ENCODE assay signal across 16 cellular contexts in the genomic region with DNA sequence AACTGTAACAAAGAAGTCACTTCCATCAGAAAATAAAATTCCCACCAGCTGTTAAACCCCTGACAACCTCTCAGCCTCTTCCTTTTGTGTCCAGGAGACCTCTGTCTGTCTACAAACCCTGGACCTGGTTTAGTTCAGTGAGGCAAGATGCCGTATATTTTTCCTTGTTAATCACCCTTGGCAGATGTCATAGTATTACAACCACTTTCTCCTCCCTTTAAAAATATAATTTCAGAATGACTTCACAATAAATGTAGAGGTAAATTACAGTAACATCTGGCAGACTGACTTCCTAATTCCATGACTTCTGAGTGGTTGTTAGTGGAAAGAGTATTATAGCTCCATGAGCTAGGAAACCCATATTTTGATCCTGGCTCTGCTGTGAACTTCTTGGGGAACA. TPM values are rescaled to one million over a fixed set of nuclear protein-coding genes. Genes with fewer than 3 reads are reported as not detected.
DNase-seq lines count a peak whose midpoint lies in the region; ATAC-seq and TF ChIP-seq lines count a peak whose summit lies in the region.
"Had no signal": no experiment of that assay in that cellular context is flagged by ENCODE, and none has a peak within 500 bp of the region (broad histone marks: within the 10 kb centered on the region; RNA-seq: fewer than 3 reads in every experiment).

No MANE protein-coding gene starts in this region.

- no peak overlapping the region for H3K4me3 ChIP-seq in Caco-2 (ENCODE audit: low read depth, low read length)
- no peak overlapping the region for H3K4me3 ChIP-seq in IMR-90 (ENCODE audit: insufficient read depth, low read depth, low read length)
- H3K4me3 ChIP-seq in fibroblast of the aortic adventitia (ENCODE audit: low read depth, low read length), result no peak overlapping the region
- H3K4me3 ChIP-seq in trophoblast cell (ENCODE audit: low read depth, low read length), result no peak overlapping the region
- no peak overlapping the region for H3K4me3 ChIP-seq in OCI-LY7 (ENCODE audit: low read depth, low read length, poor library complexity, severe bottlenecking)
- H3K4me3 ChIP-seq: HAP-1 had no signal

- POLR2A ChIA-PET in Caco-2 (lab: Charles Lee), result no interaction called here
- POLR2A ChIA-PET in IMR-90 (lab: Charles Lee; ENCODE audit: unreplicated experiment), result no interaction called here
- POLR2A ChIA-PET in OCI-LY7 (lab: Charles Lee), result interaction anchor here (0.6 to 1.7 kb wide), 4 partner anchors 8 to 27 kb away, joined by 3 to 4 read pairs (median 4); no protein-coding TSS in a partner anchor

- no peak overlapping the region for H2BK20ac ChIP-seq in IMR-90 (ENCODE audit: low read depth, low read length)

- H2AK9ac ChIP-seq in IMR-90 (replicated peaks; ENCODE audit: low read depth, low read length, poor library complexity), result no peak overlapping the region

- H4K91ac ChIP-seq in IMR-90 (ENCODE audit: insufficient read depth, low read depth, low read length) (no peak overlapping the region), trophoblast cell (ENCODE audit: low read depth, low read length) (no peak overlapping the region)

- no peak overlapping the region for H2BK120ac ChIP-seq in IMR-90 (ENCODE audit: low read depth, low read length)
- H2BK120ac ChIP-seq in trophoblast cell (ENCODE audit: insufficient read depth, low read length, poor library complexity), result no peak overlapping the region

- H2AFZ ChIP-seq in IMR-90 (replicated peaks; ENCODE audit: low read length, poor library complexity) (no peak overlapping the region), trophoblast cell (ENCODE audit: insufficient read depth, low read length, poor library complexity) (no peak overlapping the region), OCI-LY7 (ENCODE audit: low read length) (no peak overlapping the region)

- no peak for DNase-seq in Caco-2
- DNase-seq in IMR-90, result no peak
- DNase-seq in fibroblast of the aortic adventitia (ENCODE audit: low read depth), result peak; percentile 27
- no peak for DNase-seq in trophoblast cell
- DNase-seq in NCI-H82 treated with DMSO at 0.1 percent for 48 hours (lab: John Stamatoyannopoulos, UW; ENCODE audit: unreplicated experiment), result no peak
- no peak for DNase-seq in OCI-LY7 (ENCODE audit: low spot score)
- DNase-seq: COR-L47, KG1, NCI-H1436, NCI-H2029, NCI-H510A treated with DMSO at 0.1 percent for 48 hours, SHP77, SK-N-SH had no signal

- H3K18ac ChIP-seq in IMR-90 (ENCODE audit: low read depth, low read length), result 0 out of 2 replicates have a peak overlapping the region, but pooled peaks have one; percentile 39
- H3K18ac ChIP-seq in trophoblast cell (ENCODE audit: low read length), result peak overlapping the region; percentile 22

- peaks cover 6% of the 10 kb centered on the region for H3K79me2 ChIP-seq in trophoblast cell (ENCODE audit: control insufficient read depth, insufficient read depth, low read length, poor library complexity)
- no peaks in the 10 kb centered on the region for H3K79me2 ChIP-seq in OCI-LY7 (ENCODE audit: insufficient read depth, low read depth, low read length)

- H3K4me1 Mint-ChIP-seq in Caco-2 (ENCODE audit: low read depth, unreplicated experiment), result peaks cover 48% of the 10 kb centered on the region

- H2BK15ac ChIP-seq in IMR-90 (ENCODE audit: low read depth, low read length), result no peak overlapping the region

- H2BK5ac ChIP-seq in IMR-90 (ENCODE audit: low read depth, low read length, poor library complexity, severe bottlenecking) (no peak overlapping the region), trophoblast cell (ENCODE audit: low read depth, low read length, poor library complexity) (no peak overlapping the region)

- no peak overlapping the region for H3K27ac ChIP-seq in IMR-90 (ENCODE audit: insufficient read depth, low read length)
- no peak overlapping the region for H3K27ac ChIP-seq in trophoblast cell (ENCODE audit: low read depth, low read length)
- no peak overlapping the region for H3K27ac ChIP-seq in OCI-LY7 (ENCODE audit: low read depth, low read length, poor library complexity, severe bottlenecking)
- H3K27ac ChIP-seq: C4-2B had no signal

- H4K8ac ChIP-seq in IMR-90 (ENCODE audit: low read depth in 2 of 2, low read length in 2 of 2) (no peak overlapping the region), trophoblast cell (ENCODE audit: low read depth, low read length) (no peak overlapping the region)

- in situ Hi-C loops in IMR-90 (cut with MboI; ENCODE audit: low sequenced_read_pairs), result no loop called here

- H3K36me3 ChIP-seq in Caco-2 (ENCODE audit: control insufficient read depth, insufficient read depth, low read length), result peaks cover 3% of the 10 kb centered on the region
- peaks cover 15% of the 10 kb centered on the region for H3K36me3 ChIP-seq in IMR-90 (ENCODE audit: control insufficient read depth, insufficient read depth, low read length)
- peaks cover 0 to 4% of the 10 kb centered on the region in 2 experiments for H3K36me3 ChIP-seq in trophoblast cell (ENCODE audit: control insufficient read depth in 1 of 2, insufficient read depth in 2 of 2, low read length in 2 of 2)
- no peaks in the 10 kb centered on the region for H3K36me3 ChIP-seq in OCI-LY7 (ENCODE audit: insufficient read depth, low read length)
- H3K36me3 ChIP-seq: HAP-1 had no signal

- H3K56ac ChIP-seq in IMR-90 (ENCODE audit: extremely low read depth, insufficient read depth, low read length), result no peak overlapping the region

- H3K4me2 ChIP-seq in IMR-90 (ENCODE audit: low read depth, low read length), result no peak overlapping the region
- no peak overlapping the region for H3K4me2 ChIP-seq in trophoblast cell (ENCODE audit: low read length)
- H3K4me2 ChIP-seq in OCI-LY7 (ENCODE audit: low read length), result no peak overlapping the region
- H3K4me2 ChIP-seq: SK-N-SH had no signal

- peaks cover 15% of the 10 kb centered on the region for H3K4me1 ChIP-seq in Caco-2
- H3K4me1 ChIP-seq in IMR-90 (ENCODE audit: control insufficient read depth, insufficient read depth, low read length), result peaks cover 9% of the 10 kb centered on the region
- H3K4me1 ChIP-seq in trophoblast cell (ENCODE audit: control insufficient read depth in 1 of 2, insufficient read depth in 2 of 2, low read length in 2 of 2), result peaks cover 12 to 13% of the 10 kb centered on the region in 2 experiments
- no peaks in the 10 kb centered on the region for H3K4me1 ChIP-seq in OCI-LY7 (ENCODE audit: insufficient read depth, low read length, poor library complexity, severe bottlenecking)
- H3K4me1 ChIP-seq: HAP-1 had no signal

- no peak for TF ChIP-seq POLR2A in IMR-90 (IDR thresholded peaks at IDR 0.05; ENCODE audit: low read depth, low read length)

- WGBS in IMR-90 (ENCODE audit: extremely low coverage in 2 of 2, insufficient read length in 1 of 2), 2 experiments, result no CpG with 5 or more reads among the region's 1 CpG
- no CpG with 5 or more reads among the region's 1 CpG for WGBS in trophoblast cell (ENCODE audit: extremely low coverage, insufficient coverage, insufficient read length)

- peak overlapping the region; percentile 16 for H3K27ac Mint-ChIP-seq in Caco-2 (ENCODE audit: unreplicated experiment)

- peaks cover 87% of the 10 kb centered on the region for H3K36me3 Mint-ChIP-seq in Caco-2 (ENCODE audit: insufficient read depth, unreplicated experiment)

- H4K20me1 ChIP-seq in IMR-90 (ENCODE audit: insufficient read depth, low read length), result peaks cover 42% of the 10 kb centered on the region; the same call in 1 of the 2 replicates
- no peaks in the 10 kb centered on the region for H4K20me1 ChIP-seq in OCI-LY7 (ENCODE audit: insufficient read depth, low read length)

- peak overlapping the region; percentile 20; the same call in 1 of the 2 replicates for H4K5ac ChIP-seq in IMR-90 (ENCODE audit: low read depth, low read length)

- no peaks in the 10 kb centered on the region for H3K9me2 ChIP-seq in OCI-LY7 (ENCODE audit: insufficient read depth, low read length)
- H3K9me2 ChIP-seq: SK-N-SH had no signal

- no peaks in the 10 kb centered on the region for H3K9me3 Mint-ChIP-seq in Caco-2 (ENCODE audit: unreplicated experiment)

- H3K9ac ChIP-seq in IMR-90 (ENCODE audit: low read depth, low read length), result no peak overlapping the region
- no peak overlapping the region for H3K9ac ChIP-seq in trophoblast cell (ENCODE audit: low read length)
- H3K9ac ChIP-seq: SK-N-SH had no signal

- no peak overlapping the region for H4K12ac ChIP-seq in trophoblast cell (ENCODE audit: low read depth, low read length)

- dilution Hi-C loops in IMR-90 (cut with HindIII; ENCODE audit: low sequenced_read_pairs, unreplicated experiment), result no loop called here

- intact Hi-C loops in Caco-2 (cut with micrococcal nuclease; ENCODE audit: unreplicated experiment) (no loop called here), IMR-90 (cut with micrococcal nuclease) (no loop called here), OCI-LY7 (cut with micrococcal nuclease; ENCODE audit: unreplicated experiment) (no loop called here)

- ATAC-seq in IMR-90 (ENCODE audit: low read depth), result no peak
- no peak for ATAC-seq in GM21381 (IDR thresholded peaks at IDR 0.05; ENCODE audit: unreplicated experiment)

- no peak overlapping the region for H2BK12ac ChIP-seq in trophoblast cell (ENCODE audit: low read length)

- H3K27me3 ChIP-seq in Caco-2 (replicated peaks; ENCODE audit: control insufficient read depth, insufficient read depth, low read length) (no peaks in the 10 kb centered on the region), IMR-90 (ENCODE audit: control insufficient read depth, insufficient read depth, low read length) (no peaks in the 10 kb centered on the region), trophoblast cell (ENCODE audit: insufficient read depth, low read length) (no peaks in the 10 kb centered on the region)

- BruUV-seq in Caco-2 (replicated peaks; lab: Mats Ljungman, UMichigan), result no TSS peak
- no TSS peak for BruUV-seq in IMR-90 (replicated peaks; lab: Mats Ljungman, UMichigan)
- no TSS peak for BruUV-seq in OCI-LY7 (replicated peaks; lab: Mats Ljungman, UMichigan)

- no peak for TF ChIP-seq RAD21 in IMR-90 (IDR thresholded peaks at IDR 0.05; ENCODE audit: low read length)

- peaks cover 21% of the 10 kb centered on the region for H3K9me1 ChIP-seq in IMR-90 (ENCODE audit: insufficient read depth, low read length)

- H3K9me3 ChIP-seq in Caco-2, result no peaks in the 10 kb centered on the region
- H3K9me3 ChIP-seq in IMR-90 (ENCODE audit: control insufficient read depth, insufficient read depth, low read length), result no peaks in the 10 kb centered on the region
- H3K9me3 ChIP-seq in trophoblast cell (ENCODE audit: insufficient read depth, low read depth, low read length), result no peaks in the 10 kb centered on the region
- H3K9me3 ChIP-seq in OCI-LY7 (ENCODE audit: low read length), result no peaks in the 10 kb centered on the region
- H3K9me3 ChIP-seq: HAP-1, SK-N-SH had no signal

- TF ChIP-seq CTCF in Caco-2 (IDR thresholded peaks at IDR 0.05; ENCODE audit: insufficient read depth in 1 of 2, low read depth in 1 of 2, low read length in 1 of 2, severe bottlenecking in 1 of 2, unreplicated experiment in 1 of 2), result no peak
- TF ChIP-seq CTCF in IMR-90 (conservative IDR thresholded peaks at IDR 0.05; ENCODE audit: low read depth, low read length), result no peak
- no peak for TF ChIP-seq CTCF in fibroblast of the aortic adventitia (IDR thresholded peaks at IDR 0.05; ENCODE audit: insufficient read depth, low read length)
- no peak for TF ChIP-seq CTCF in OCI-LY7 (conservative IDR thresholded peaks at IDR 0.05; ENCODE audit: low read length)

- CTCF ChIA-PET in Caco-2 (lab: Charles Lee) (no interaction called here), IMR-90 (lab: Yijun Ruan, JAX) (interaction anchor here (0.8 kb wide), 1 partner anchor 268 kb away, joined by 4 read pairs; no protein-coding TSS in a partner anchor), OCI-LY7 (lab: Charles Lee; ENCODE audit: unreplicated experiment) (interaction anchor here (0.5 kb wide), 1 partner anchor 107 kb away, joined by 3 read pairs; no protein-coding TSS in a partner anchor)

- H3K14ac ChIP-seq in IMR-90 (replicated peaks; ENCODE audit: low read depth, low read length) (0 out of 2 replicates have a peak overlapping the region, but pooled peaks have one; percentile 7), trophoblast cell (ENCODE audit: low read length) (no peak overlapping the region)

- H3K79me1 ChIP-seq in IMR-90 (ENCODE audit: low read depth in 1 of 2, low read length in 2 of 2) (peaks cover 32 to 75% of the 10 kb centered on the region in 2 experiments), trophoblast cell (ENCODE audit: low read length) (peaks cover 8% of the 10 kb centered on the region)

- H3K27me3 Mint-ChIP-seq in Caco-2 (ENCODE audit: insufficient read depth, unreplicated experiment), result no peaks in the 10 kb centered on the region

- H3K4ac ChIP-seq in IMR-90 (ENCODE audit: low read depth, low read length) (no peak overlapping the region), trophoblast cell (ENCODE audit: low read depth, low read length) (peak overlapping the region; percentile 77)

- no peak overlapping the region for H3K4me3 Mint-ChIP-seq in Caco-2 (ENCODE audit: unreplicated experiment)

- H3K23ac ChIP-seq in IMR-90 (ENCODE audit: low read depth, low read length) (0 out of 2 replicates have a peak overlapping the region, but pooled peaks have one; percentile 46), trophoblast cell (ENCODE audit: low read length) (no peak overlapping the region)

- H2AK5ac ChIP-seq in IMR-90 (ENCODE audit: low read depth, low read length) (no peak overlapping the region), trophoblast cell (ENCODE audit: low read length) (no peak overlapping the region)

RNA-seq across cellular contexts. Expression of gene SPATS2L, which starts 39.4 kb away (rescaled TPM):
- 189 and 196 TPM in 2 replicates for total RNA-seq in Caco-2 (2022)
- total RNA-seq in IMR-90 (2012; rRNA removed), result 118 and 145 TPM in 2 replicates
- 155 and 175 TPM in 2 replicates for polyA plus RNA-seq in IMR-90 (2012; rRNA removed)
- 85.4 and 86.8 TPM in 2 replicates for polyA plus RNA-seq in IMR-90 (2012; cell fraction: cytosol; rRNA removed)
- 65.5 and 124 TPM in 2 replicates for polyA plus RNA-seq in IMR-90 (2012; cell fraction: nucleus; rRNA removed; ENCODE audit: low replicate concordance)
- total RNA-seq in fibroblast of the aortic adventitia (ENCODE audit: low replicate concordance), result 40.7 and 117 TPM in 2 replicates
- polyA plus RNA-seq in trophoblast cell (2013), result 338 and 348 TPM in 2 replicates
- total RNA-seq in OCI-LY7 (2014; rRNA removed; shearing (Covaris generic)), result 5.2 and 8.4 TPM in 2 replicates
- 3.1 and 6.1 TPM in 2 replicates for total RNA-seq in OCI-LY7 (2022)
